28 cellular contexts compared by ENCODE assay signal in the genomic region with DNA sequence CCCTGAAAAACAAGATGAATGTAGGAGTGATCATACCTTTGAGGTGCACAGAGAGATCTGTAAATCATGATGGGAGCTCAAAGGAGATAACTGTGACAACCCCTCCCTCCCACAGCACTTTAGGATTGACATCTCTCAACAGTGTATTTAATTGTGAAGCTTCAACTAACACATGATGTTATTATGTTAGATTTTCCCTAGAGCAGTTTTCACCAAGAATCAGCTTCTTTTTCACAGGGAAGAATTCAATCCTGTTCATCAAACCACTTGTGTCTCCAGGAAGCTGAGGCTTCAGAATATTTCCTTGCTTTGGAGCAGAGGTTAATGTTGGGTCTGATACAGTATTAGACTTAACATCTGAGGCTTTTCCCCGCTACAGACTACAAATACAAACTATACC. TPM values are rescaled to one million over a fixed set of nuclear protein-coding genes. Genes with fewer than 3 reads are reported as not detected.
DNase-seq lines count a peak whose midpoint lies in the region; ATAC-seq, FAIRE-seq and TF ChIP-seq lines count a peak whose summit lies in the region.
"Had no signal": no experiment of that assay in that cellular context is flagged by ENCODE, and none has a peak within 500 bp of the region (broad histone marks: within the 10 kb centered on the region; RNA-seq: fewer than 3 reads in every experiment).

No MANE protein-coding gene starts in this region.

- peaks cover 49% of the 10 kb centered on the region for H3K4me1 Mint-ChIP-seq in activated B cell treated with CpG ODN at 0.5 μM for 24 hours
- peaks cover 29% of the 10 kb centered on the region for H3K4me1 Mint-ChIP-seq in memory B cell
- H3K4me1 Mint-ChIP-seq in stimulated activated memory B cell treated with anti-CD40 and anti-IgM and Interleukin-4, amounts not matched to agents 10 μg/mL and 1 μg/mL and 100 μg/mL, for 72 hours = peaks cover 58% of the 10 kb centered on the region

- CTCF ChIA-PET in activated B cell treated with CpG ODN at 0.5 μM for 24 hours (lab: Charles Lee) = interaction anchor here (0.6 to 1.2 kb wide), 2 partner anchors 10 to 62 kb away, joined by 3 to 4 read pairs; no protein-coding TSS in a partner anchor

- in situ Hi-C loops in ACHN (cut with HindIII; ENCODE audit: low pct_ligation_motif_present, low pct_unique_long_range_greater_than_20kb, low sequenced_read_pairs) = no loop called here

- no peaks in the 10 kb centered on the region for H3K9me3 Mint-ChIP-seq in activated B cell treated with CpG ODN at 0.5 μM for 24 hours
- H3K9me3 Mint-ChIP-seq in memory B cell = no peaks in the 10 kb centered on the region
- H3K9me3 Mint-ChIP-seq in stimulated activated memory B cell treated with anti-CD40 and anti-IgM and Interleukin-4, amounts not matched to agents 10 μg/mL and 1 μg/mL and 100 μg/mL, for 72 hours = no peaks in the 10 kb centered on the region
- H3K9me3 Mint-ChIP-seq: CD8-positive, alpha-beta memory T cell; HFFc6 had no signal

- H3K27ac ChIP-seq in DOHH2 (ENCODE audit: low read depth, low read length) = no peak overlapping the region
- H3K27ac ChIP-seq: A549, C4-2B, PC-9, SJCRH30 had no signal

- no peaks in the 10 kb centered on the region for H3K9me3 ChIP-seq in DOHH2 (ENCODE audit: control insufficient read depth, insufficient read depth, low read length)
- H3K9me3 ChIP-seq: A549, HAP-1, SJCRH30 had no signal

- H3K4me2 ChIP-seq in DOHH2 (ENCODE audit: low read length) = peak overlapping the region; percentile 64
- H3K4me2 ChIP-seq: A549, PC-9 had no signal

- no peak for TF ChIP-seq POLR2A in GM12892 (IDR thresholded peaks at IDR 0.05; ENCODE audit: low read depth, low read length)

- DNase-seq in activated B cell treated with CpG ODN at 0.5 μM for 24 hours = no peak
- no peak for DNase-seq in memory B cell (ENCODE audit: low spot score in 2 of 2)
- DNase-seq in stimulated activated naive CD4-positive, alpha-beta T cell (lab: John Stamatoyannopoulos, UW) = no peak
- DNase-seq in GM12892 (ENCODE audit: insufficient read length) = no peak
- DNase-seq in ACHN = no peak
- DNase-seq: Calu3; CD8-positive, alpha-beta memory T cell; DMS153; DND-41; GOT3; HFFc6; MM.1S; NCI-H1048; NCI-H1417; NCI-H1694; NCI-H2029 treated with DMSO at 0.1 percent for 48 hours; NCI-H345; NCI-H524; NCI-H748 treated with DMSO at 0.1 percent for 48 hours; NK-92 treated with Interleukin-12 subunit alpha and Interleukin-12 subunit beta, amount 100 ng/mL, for 24 hours; PC-9; SJCRH30 had no signal

- intact Hi-C loops in activated B cell treated with CpG ODN at 0.5 μM for 24 hours (cut with micrococcal nuclease) = loop anchor here (1.0 kb wide), 1 partner anchor 8 kb away; no protein-coding TSS in a partner anchor

- H3K27ac Mint-ChIP-seq in activated B cell treated with CpG ODN at 0.5 μM for 24 hours = no peak overlapping the region
- peak overlapping the region; percentile 17 for H3K27ac Mint-ChIP-seq in memory B cell
- H3K27ac Mint-ChIP-seq in stimulated activated memory B cell treated with anti-CD40 and anti-IgM and Interleukin-4, amounts not matched to agents 10 μg/mL and 1 μg/mL and 100 μg/mL, for 72 hours = peak overlapping the region; percentile 54
- H3K27ac Mint-ChIP-seq: HFFc6 had no signal

- H4K20me1 ChIP-seq in DOHH2 (ENCODE audit: control insufficient read depth, insufficient read depth, low read depth, low read length) = no peaks in the 10 kb centered on the region

- no peak for FAIRE-seq in GM12892 (lab: Jason Lieb, UNC)
- FAIRE-seq: A549 had no signal

- H3K4me1 ChIP-seq in DOHH2 (ENCODE audit: control insufficient read depth, low read length) = peaks cover 42% of the 10 kb centered on the region
- H3K4me1 ChIP-seq: A549, HAP-1 had no signal

- H3K27me3 ChIP-seq in DOHH2 (ENCODE audit: control insufficient read depth, low read length) = no peaks in the 10 kb centered on the region
- H3K27me3 ChIP-seq: SJCRH30 had no signal

- no peaks in the 10 kb centered on the region for H3F3A ChIP-seq in DOHH2 (ENCODE audit: control insufficient read depth, insufficient read depth)

- POLR2A ChIA-PET in activated B cell treated with CpG ODN at 0.5 μM for 24 hours (lab: Charles Lee) = interaction anchor here (0.6 to 2.8 kb wide), 3 partner anchors 11 to 952 kb away, joined by 3 to 22 read pairs (median 8); a partner anchor contains a TSS

- peaks cover 2% of the 10 kb centered on the region for H3K36me3 Mint-ChIP-seq in activated B cell treated with CpG ODN at 0.5 μM for 24 hours (ENCODE audit: low read depth)
- H3K36me3 Mint-ChIP-seq in memory B cell = peaks cover 4% of the 10 kb centered on the region
- no peaks in the 10 kb centered on the region for H3K36me3 Mint-ChIP-seq in stimulated activated memory B cell treated with anti-CD40 and anti-IgM and Interleukin-4, amounts not matched to agents 10 μg/mL and 1 μg/mL and 100 μg/mL, for 72 hours

- no peaks in the 10 kb centered on the region for H3K27me3 Mint-ChIP-seq in activated B cell treated with CpG ODN at 0.5 μM for 24 hours
- H3K27me3 Mint-ChIP-seq in memory B cell = no peaks in the 10 kb centered on the region
- H3K27me3 Mint-ChIP-seq in stimulated activated memory B cell treated with anti-CD40 and anti-IgM and Interleukin-4, amounts not matched to agents 10 μg/mL and 1 μg/mL and 100 μg/mL, for 72 hours = no peaks in the 10 kb centered on the region
- H3K27me3 Mint-ChIP-seq: CD8-positive, alpha-beta memory T cell had no signal

- no peak for TF ChIP-seq CTCF in DOHH2 (IDR thresholded peaks at IDR 0.05; ENCODE audit: low read depth, low read length, poor library complexity, severe bottlenecking)
- no peak for TF ChIP-seq CTCF in activated B cell treated with CpG ODN at 0.5 μM for 24 hours (IDR thresholded peaks at IDR 0.05)

- H3K79me2 ChIP-seq in DOHH2 (ENCODE audit: control insufficient read depth, low read length) = peaks cover 56% of the 10 kb centered on the region

- H3K9me2 ChIP-seq in DOHH2 (replicated peaks; ENCODE audit: control insufficient read depth, low read length) = no peaks in the 10 kb centered on the region

- no peak overlapping the region for H3K4me3 ChIP-seq in DOHH2 (ENCODE audit: low read length)
- H3K4me3 ChIP-seq: A549, HAP-1, PC-9, SJCRH30 had no signal

- H3K36me3 ChIP-seq in DOHH2 (ENCODE audit: control insufficient read depth, low read length) = no peaks in the 10 kb centered on the region
- H3K36me3 ChIP-seq: HAP-1, SJCRH30 had no signal

- ATAC-seq in activated B cell treated with CpG ODN at 0.5 μM for 24 hours (ENCODE audit: low read depth) (peak; percentile 21), memory B cell (ENCODE audit: low read depth) (no peak)
- no peak for ATAC-seq in stimulated activated memory B cell treated with anti-CD40 and anti-IgM and Interleukin-4, amounts not matched to agents 10 μg/mL and 1 μg/mL and 100 μg/mL, for 72 hours
- ATAC-seq: A549, Right ventricle myocardium inferior had no signal

- no peak overlapping the region for H3K4me3 Mint-ChIP-seq in activated B cell treated with CpG ODN at 0.5 μM for 24 hours
- H3K4me3 Mint-ChIP-seq in memory B cell = no peak overlapping the region
- no peak overlapping the region for H3K4me3 Mint-ChIP-seq in stimulated activated memory B cell treated with anti-CD40 and anti-IgM and Interleukin-4, amounts not matched to agents 10 μg/mL and 1 μg/mL and 100 μg/mL, for 72 hours
- H3K4me3 Mint-ChIP-seq: HFFc6 had no signal

RNA-seq across cellular contexts. Expression of a gene that starts 11.8 kb away (rescaled TPM):
- total RNA-seq in activated B cell treated with CpG ODN at 0.5 μM for 24 hours = 13.3 and 16.3 TPM in 2 replicates
- polyA plus RNA-seq in GM12892 (2012; ENCODE audit: missing spikeins) = 1.1 TPM
